In the genomic region with DNA sequence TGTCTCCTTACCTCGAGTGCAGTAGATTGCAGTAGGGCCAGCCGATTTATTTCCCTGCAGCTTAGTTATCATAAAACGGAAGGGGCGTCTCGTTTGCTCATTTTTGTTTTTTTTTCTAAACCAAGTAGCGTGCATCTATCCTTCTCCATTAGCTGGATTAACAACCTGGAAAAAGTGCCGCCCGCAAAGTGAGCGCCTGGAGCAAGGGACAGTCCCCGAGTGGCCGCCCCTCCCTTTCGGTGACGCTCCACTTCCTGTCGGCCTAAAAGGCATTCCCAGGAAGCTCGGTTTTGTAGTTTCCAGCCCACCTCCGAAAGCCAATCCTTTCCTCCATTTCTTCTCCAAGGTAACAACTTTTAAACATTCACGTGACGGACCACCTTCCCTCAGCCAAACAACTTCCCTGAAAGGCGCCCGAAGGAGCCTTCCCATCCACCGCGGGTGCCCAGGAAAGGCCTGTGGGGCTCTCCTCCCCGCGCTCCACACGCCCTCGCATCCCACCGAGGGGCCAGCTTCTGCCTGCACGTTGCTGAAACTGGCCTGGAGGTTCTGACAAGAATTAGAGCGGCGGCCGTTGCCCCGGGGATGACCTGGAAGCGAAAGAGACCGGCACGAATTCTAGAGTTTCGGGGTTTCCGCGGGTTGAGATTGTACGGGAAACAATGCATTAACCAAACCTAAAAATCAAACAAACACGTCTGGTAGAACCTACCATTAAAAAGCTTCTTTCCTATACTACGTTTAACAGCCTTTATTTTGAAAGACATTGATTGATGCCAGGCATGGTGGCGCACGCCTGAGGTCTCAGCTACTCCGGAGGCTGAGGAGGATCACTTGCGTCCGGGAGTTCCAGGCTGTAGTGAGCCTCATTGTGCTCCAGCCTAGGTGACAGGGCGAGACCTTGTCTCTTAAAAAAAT, we compare ENCODE assay signal across 8 cellular contexts. TPM values are rescaled to one million over a fixed set of nuclear protein-coding genes. Genes with fewer than 3 reads are reported as not detected.
DNase-seq lines count a peak whose midpoint lies in the region; ATAC-seq and TF ChIP-seq lines count a peak whose summit lies in the region.

A gene with protein sequence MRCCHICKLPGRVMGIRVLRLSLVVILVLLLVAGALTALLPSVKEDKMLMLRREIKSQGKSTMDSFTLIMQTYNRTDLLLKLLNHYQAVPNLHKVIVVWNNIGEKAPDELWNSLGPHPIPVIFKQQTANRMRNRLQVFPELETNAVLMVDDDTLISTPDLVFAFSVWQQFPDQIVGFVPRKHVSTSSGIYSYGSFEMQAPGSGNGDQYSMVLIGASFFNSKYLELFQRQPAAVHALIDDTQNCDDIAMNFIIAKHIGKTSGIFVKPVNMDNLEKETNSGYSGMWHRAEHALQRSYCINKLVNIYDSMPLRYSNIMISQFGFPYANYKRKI (minus strand): TSS at position 221 of the 918 bp plus-strand sequence. CDS start 6,085 bp downstream, outside the sequence.

- H3K4me1 ChIP-seq in HUES64 (ENCODE audit: insufficient read depth, low read length) (peaks cover 9% of the 10 kb centered on the region), OCI-LY1 (ENCODE audit: insufficient read depth, low read length, severe bottlenecking) (peaks cover 26% of the 10 kb centered on the region), mucosa of descending colon (ENCODE audit: low read depth) (peaks cover 22% of the 10 kb centered on the region)

- DNase-seq in D341Med (ENCODE audit: low spot score): peak; percentile 86
- DNase-seq in activated T-cell treated with anti-CD3 and anti-CD28 coated beads, Interleukin-2, amount 50 U/mL, for 1 hour: peak; percentile 61
- peak; percentile 53 for DNase-seq in epithelial cell of proximal tubule (ENCODE audit: low read depth)
- DNase-seq in mucosa of descending colon: peak; percentile 89 to 93 (median 90)
- peak; percentile 77 for DNase-seq in stimulated activated CD8-positive, alpha-beta memory T cell treated with anti-CD3 and anti-CD28 coated beads, Interleukin-4, amount 100 ng/mL, for 48 hours

- H3K9ac ChIP-seq in HUES64 (ENCODE audit: low read depth, low read length): peak within 1 kb of the TSS; percentile 84
- H3K9ac ChIP-seq in OCI-LY1 (ENCODE audit: low read length): peak within 1 kb of the TSS; percentile 82

- H3K27ac ChIP-seq in HUES64 (ENCODE audit: low read depth, low read length) (peak within 1 kb of the TSS; percentile 92), OCI-LY1 (ENCODE audit: low read depth, low read length, poor library complexity, severe bottlenecking) (peak within 1 kb of the TSS; percentile 72)

- no peaks in the 10 kb centered on the region for H3K79me2 ChIP-seq in OCI-LY1 (ENCODE audit: insufficient read depth, low read length)

- no peaks in the 10 kb centered on the region for H3K9me2 ChIP-seq in OCI-LY1 (ENCODE audit: low read depth, low read length)

- no peak for TF ChIP-seq CTCF in OCI-LY1 (IDR thresholded peaks at IDR 0.05; ENCODE audit: low read length)
- no peak for TF ChIP-seq CTCF in epithelial cell of proximal tubule (conservative IDR thresholded peaks at IDR 0.05; ENCODE audit: low read depth, low read length)
- no peak for TF ChIP-seq CTCF in mucosa of descending colon (IDR thresholded peaks at IDR 0.05)

- H3K27me3 ChIP-seq in HUES64 (ENCODE audit: insufficient read depth, low read length) (no peaks in the 10 kb centered on the region), OCI-LY1 (ENCODE audit: insufficient read depth, low read length) (no peaks in the 10 kb centered on the region)

- H3K9me3 ChIP-seq in HUES64 (ENCODE audit: insufficient read depth, low read depth, low read length) (peaks cover 15% of the 10 kb centered on the region), OCI-LY1 (ENCODE audit: low read length) (no peaks in the 10 kb centered on the region), mucosa of descending colon (peaks cover 3% of the 10 kb centered on the region)

- ATAC-seq in GM21423 (IDR thresholded peaks at IDR 0.05; ENCODE audit: unreplicated experiment) (peak; percentile 40), mucosa of descending colon (peak; percentile 72)

- peak within 1 kb of the TSS; percentile 89 for H3K4me2 ChIP-seq in OCI-LY1 (ENCODE audit: low read length)

- intact Hi-C loops in mucosa of descending colon (cut with DNase I, micrococcal nuclease): no loop called here

- under 1% methylated on average over 47 of the region's 47 CpGs for WGBS in HUES64

- H4K20me1 ChIP-seq in OCI-LY1 (ENCODE audit: insufficient read depth, low read length): no peaks in the 10 kb centered on the region

- H3K4me3 ChIP-seq in HUES64 (ENCODE audit: low read length) (peak within 1 kb of the TSS; percentile 98), OCI-LY1 (ENCODE audit: low read depth, low read length, poor library complexity, severe bottlenecking) (peak within 1 kb of the TSS; percentile 87), epithelial cell of proximal tubule (ENCODE audit: low read depth, low read length) (peak within 1 kb of the TSS; percentile 76), mucosa of descending colon (peak within 1 kb of the TSS; percentile 62)

- peak within 1 kb of the TSS; percentile 65 for H2AFZ ChIP-seq in OCI-LY1 (ENCODE audit: low read length)

- H3K36me3 ChIP-seq in HUES64 (ENCODE audit: insufficient read depth, low read length) (peaks cover 55% of the 10 kb centered on the region), OCI-LY1 (ENCODE audit: insufficient read depth, low read length) (peaks cover 14% of the 10 kb centered on the region; the same call in 1 of the 2 replicates), mucosa of descending colon (ENCODE audit: low read depth) (no peaks in the 10 kb centered on the region)

- no peaks in the 10 kb centered on the region for H3F3A ChIP-seq in OCI-LY1 (ENCODE audit: insufficient read depth, low read length)

RNA-seq across cellular contexts. Expression of the gene that starts here (rescaled TPM):
- polyA plus RNA-seq in HUES64 (2013, experiment 1 of 2): 41.6 TPM
- 41.7 TPM for polyA plus RNA-seq in HUES64 (2013, experiment 2 of 2)
- total RNA-seq in epithelial cell of proximal tubule (4.7 and 7.5 TPM in 2 replicates), mucosa of descending colon (10 to 100 TPM in 1 of 3 donors, 1 to 10 TPM in 2; 4.7 to 13.4 (median 4.8) TPM)

Comparison
In these comparisons a context has a peak if more than half of its experiments do, and no peak if none do; other contexts are left out.
1. Peak in every context shown above with its lines: DNase-seq, ATAC-seq, H3K4me3 ChIP-seq and H3K27ac ChIP-seq.